Comparison of ENCODE assay signal across 11 cellular contexts in the genomic region with DNA sequence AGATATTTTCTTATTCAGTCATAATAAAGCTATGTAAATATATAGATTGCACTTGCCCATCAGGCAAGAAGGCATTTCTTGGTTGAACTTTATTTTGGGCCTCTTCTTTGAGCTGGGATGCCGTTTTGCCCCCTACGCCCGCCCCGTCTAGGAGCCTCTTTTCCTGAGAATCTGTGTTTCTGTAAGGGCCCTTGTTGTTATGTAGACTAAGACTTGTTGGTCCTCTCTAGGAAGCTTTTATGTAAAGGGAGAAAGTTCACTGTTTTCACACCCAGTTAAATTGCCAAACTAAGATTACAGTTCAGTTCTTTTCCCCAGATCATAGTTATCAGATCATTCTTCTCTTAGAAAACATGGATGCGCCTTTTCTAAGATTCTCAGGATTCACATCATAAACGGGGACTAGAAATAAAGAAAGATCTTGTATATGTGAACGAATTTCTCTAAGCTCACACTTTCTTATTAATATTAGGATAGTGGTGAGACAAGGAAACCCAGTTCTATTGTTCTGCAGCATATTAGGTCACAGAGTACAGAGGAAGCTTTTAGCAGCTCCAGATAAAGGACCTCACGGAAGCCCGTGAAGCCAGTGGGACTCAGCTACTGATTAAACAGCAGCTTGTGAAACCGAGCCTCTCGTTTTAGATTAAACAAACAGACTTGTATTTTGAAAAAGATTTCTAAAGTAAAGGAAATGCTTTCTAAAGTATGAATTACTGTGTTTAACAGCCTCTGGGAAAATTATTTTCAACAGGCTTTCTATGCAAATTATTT. TPM values are rescaled to one million over a fixed set of nuclear protein-coding genes. Genes with fewer than 3 reads are reported as not detected.
DNase-seq lines count a peak whose midpoint lies in the region; ATAC-seq and TF ChIP-seq lines count a peak whose summit lies in the region.
"Had no signal": no experiment of that assay in that cellular context is flagged by ENCODE, and none has a peak within 500 bp of the region (broad histone marks: within the 10 kb centered on the region; RNA-seq: fewer than 3 reads in every experiment).

No MANE protein-coding gene starts in this region.

- peaks cover 58% of the 10 kb centered on the region for H4K20me1 ChIP-seq in neural progenitor cell (ENCODE audit: low read depth)

- no peak for DNase-seq in WTC11 (ENCODE audit: low spot score)
- no peak for DNase-seq in right atrium auricular region (ENCODE audit: low spot score)
- DNase-seq in neural progenitor cell (ENCODE audit: low spot score), result peak; percentile 30
- DNase-seq in OCI-M2 (lab: John Stamatoyannopoulos, UW; ENCODE audit: unreplicated experiment), result no peak
- no peak for DNase-seq in sigmoid colon
- DNase-seq in uterus, result no peak
- DNase-seq in stimulated activated naive CD4-positive, alpha-beta T cell treated with Interleukin-2 at 50 U/mL for 16 hours (lab: John Stamatoyannopoulos, UW), result no peak
- DNase-seq: glutamatergic neuron, NCI-H187, SJCRH30 had no signal

- H3K27ac Mint-ChIP-seq in WTC11 (peak overlapping the region; percentile 96), neural progenitor cell (peak overlapping the region; percentile 14)

- intact Hi-C loops in sigmoid colon (cut with DNase I), result no loop called here
- intact Hi-C loops in uterus (cut with DNase I; ENCODE audit: low total_unique reads), result no loop called here

- 0 out of 2 replicates have a peak overlapping the region, but pooled peaks have one; percentile 21 for H3K9ac ChIP-seq in HUES48 (ENCODE audit: low read depth, low read length)
- no peak overlapping the region for H3K9ac ChIP-seq in neural progenitor cell

- peak overlapping the region; percentile 55 for H3K4me3 Mint-ChIP-seq in WTC11
- no peak overlapping the region for H3K4me3 Mint-ChIP-seq in neural progenitor cell

- H3K27me3 ChIP-seq in HUES48 (ENCODE audit: control insufficient read depth, insufficient read depth, low read length) (no peaks in the 10 kb centered on the region), right atrium auricular region (no peaks in the 10 kb centered on the region), neural progenitor cell (no peaks in the 10 kb centered on the region), sigmoid colon (no peaks in the 10 kb centered on the region), uterus (no peaks in the 10 kb centered on the region)
- H3K27me3 ChIP-seq: SJCRH30 had no signal

- H3K9me3 Mint-ChIP-seq in WTC11 (0 out of 2 replicates have a peak, but pooled peaks cover 6% of the 10 kb centered on the region), neural progenitor cell (no peaks in the 10 kb centered on the region)

- peak overlapping the region; percentile 66 for H3K4me2 ChIP-seq in neural progenitor cell

- H3K36me3 Mint-ChIP-seq in WTC11 (peaks cover 16% of the 10 kb centered on the region), neural progenitor cell (peaks cover 8% of the 10 kb centered on the region)

- TF ChIP-seq POLR2A in sigmoid colon (IDR thresholded peaks at IDR 0.05) (no peak), uterus (IDR thresholded peaks at IDR 0.05) (no peak)

- peaks cover 84% of the 10 kb centered on the region for H3K79me2 ChIP-seq in neural progenitor cell (ENCODE audit: low read depth)

- H3K4me1 Mint-ChIP-seq in WTC11, result peaks cover 44% of the 10 kb centered on the region
- H3K4me1 Mint-ChIP-seq in neural progenitor cell, result peaks cover 30% of the 10 kb centered on the region

- H2AFZ ChIP-seq in neural progenitor cell (replicated peaks), result no peak overlapping the region

- H3F3A ChIP-seq in neural progenitor cell (ENCODE audit: low read depth), result no peaks in the 10 kb centered on the region

- POLR2A ChIA-PET in WTC11 (lab: Charles Lee), result interaction anchor here (0.6 to 0.7 kb wide), 3 partner anchors 31 to 1501 kb away, joined by 3 to 6 read pairs (median 4); no protein-coding TSS in a partner anchor

- CTCF ChIA-PET in WTC11 (lab: Charles Lee), result interaction anchor here (0.6 to 5.1 kb wide), 10 partner anchors 10 to 139 kb away, joined by 3 to 31 read pairs (median 8); no protein-coding TSS in a partner anchor

- TF ChIP-seq CTCF in WTC11 (IDR thresholded peaks at IDR 0.05) (no peak), right atrium auricular region (IDR thresholded peaks at IDR 0.05) (no peak), neural progenitor cell (IDR thresholded peaks at IDR 0.05) (no peak), sigmoid colon (IDR thresholded peaks at IDR 0.05) (no peak), uterus (IDR thresholded peaks at IDR 0.05) (no peak)

- WGBS in sigmoid colon, 2 donors, result 16 to 63% methylated on average over 11 of the region's 11 CpGs

- H3K27ac ChIP-seq in HUES48 (ENCODE audit: low read depth, low read length), result peak overlapping the region; percentile 94
- peak overlapping the region; percentile 52 to 94 for H3K27ac ChIP-seq in right atrium auricular region
- H3K27ac ChIP-seq in neural progenitor cell, result no peak overlapping the region
- no peak overlapping the region for H3K27ac ChIP-seq in sigmoid colon
- peak overlapping the region in 1 of 2 donors; percentile 25 for H3K27ac ChIP-seq in uterus
- H3K27ac ChIP-seq: SJCRH30 had no signal

- H3K9me3 ChIP-seq in HUES48 (ENCODE audit: control insufficient read depth, insufficient read depth, low read length) (no peaks in the 10 kb centered on the region), right atrium auricular region (no peaks in the 10 kb centered on the region), neural progenitor cell (ENCODE audit: low read depth) (no peaks in the 10 kb centered on the region), sigmoid colon (no peaks in the 10 kb centered on the region), uterus (no peaks in the 10 kb centered on the region)
- H3K9me3 ChIP-seq: SJCRH30 had no signal

- no peak for TF ChIP-seq EP300 in sigmoid colon (IDR thresholded peaks at IDR 0.05)

- H3K27me3 Mint-ChIP-seq in WTC11 (ENCODE audit: low read depth) (no peaks in the 10 kb centered on the region), neural progenitor cell (ENCODE audit: insufficient read depth, low read depth) (no peaks in the 10 kb centered on the region)

- peak; percentile 26; the same call in 1 of the 2 replicates for ATAC-seq in WTC11

- H3K36me3 ChIP-seq in HUES48 (ENCODE audit: control insufficient read depth, insufficient read depth, low read length) (no peaks in the 10 kb centered on the region), right atrium auricular region (no peaks in the 10 kb centered on the region), neural progenitor cell (no peaks in the 10 kb centered on the region), sigmoid colon (no peaks in the 10 kb centered on the region), uterus (no peaks in the 10 kb centered on the region)
- H3K36me3 ChIP-seq: SJCRH30 had no signal

- H3K4me1 ChIP-seq in HUES48 (ENCODE audit: control insufficient read depth, insufficient read depth, low read length) (peaks cover 29% of the 10 kb centered on the region), right atrium auricular region (peaks cover 0 to 38% of the 10 kb centered on the region in 2 donors), neural progenitor cell (peaks cover 25% of the 10 kb centered on the region), sigmoid colon (peaks cover 0 to 17% (median 6%) of the 10 kb centered on the region in 4 donors), uterus (no peaks in the 10 kb centered on the region)
- H3K4me1 ChIP-seq: SJCRH30 had no signal

- H3K4me3 ChIP-seq in HUES48 (ENCODE audit: low read depth, low read length), result peak overlapping the region; percentile 42
- H3K4me3 ChIP-seq in right atrium auricular region, result peak overlapping the region in 1 of 2 donors; percentile 1
- peak overlapping the region; percentile 16 for H3K4me3 ChIP-seq in neural progenitor cell
- H3K4me3 ChIP-seq in sigmoid colon, result no peak overlapping the region
- no peak overlapping the region for H3K4me3 ChIP-seq in uterus
- H3K4me3 ChIP-seq: SJCRH30 had no signal

TF ChIP-seq in WTC11, 78 proteins besides CTCF, POLR2A, EP300 and RAD21 (continues in another document):
- TF ChIP-seq NR3C1 (CRISPR knock-in tag; conservative IDR thresholded peaks at IDR 0.05; ENCODE audit: low read depth), result no peak
- TF ChIP-seq SP1 (CRISPR knock-in tag; conservative IDR thresholded peaks at IDR 0.05), result no peak
- TF ChIP-seq, protein P1, sequence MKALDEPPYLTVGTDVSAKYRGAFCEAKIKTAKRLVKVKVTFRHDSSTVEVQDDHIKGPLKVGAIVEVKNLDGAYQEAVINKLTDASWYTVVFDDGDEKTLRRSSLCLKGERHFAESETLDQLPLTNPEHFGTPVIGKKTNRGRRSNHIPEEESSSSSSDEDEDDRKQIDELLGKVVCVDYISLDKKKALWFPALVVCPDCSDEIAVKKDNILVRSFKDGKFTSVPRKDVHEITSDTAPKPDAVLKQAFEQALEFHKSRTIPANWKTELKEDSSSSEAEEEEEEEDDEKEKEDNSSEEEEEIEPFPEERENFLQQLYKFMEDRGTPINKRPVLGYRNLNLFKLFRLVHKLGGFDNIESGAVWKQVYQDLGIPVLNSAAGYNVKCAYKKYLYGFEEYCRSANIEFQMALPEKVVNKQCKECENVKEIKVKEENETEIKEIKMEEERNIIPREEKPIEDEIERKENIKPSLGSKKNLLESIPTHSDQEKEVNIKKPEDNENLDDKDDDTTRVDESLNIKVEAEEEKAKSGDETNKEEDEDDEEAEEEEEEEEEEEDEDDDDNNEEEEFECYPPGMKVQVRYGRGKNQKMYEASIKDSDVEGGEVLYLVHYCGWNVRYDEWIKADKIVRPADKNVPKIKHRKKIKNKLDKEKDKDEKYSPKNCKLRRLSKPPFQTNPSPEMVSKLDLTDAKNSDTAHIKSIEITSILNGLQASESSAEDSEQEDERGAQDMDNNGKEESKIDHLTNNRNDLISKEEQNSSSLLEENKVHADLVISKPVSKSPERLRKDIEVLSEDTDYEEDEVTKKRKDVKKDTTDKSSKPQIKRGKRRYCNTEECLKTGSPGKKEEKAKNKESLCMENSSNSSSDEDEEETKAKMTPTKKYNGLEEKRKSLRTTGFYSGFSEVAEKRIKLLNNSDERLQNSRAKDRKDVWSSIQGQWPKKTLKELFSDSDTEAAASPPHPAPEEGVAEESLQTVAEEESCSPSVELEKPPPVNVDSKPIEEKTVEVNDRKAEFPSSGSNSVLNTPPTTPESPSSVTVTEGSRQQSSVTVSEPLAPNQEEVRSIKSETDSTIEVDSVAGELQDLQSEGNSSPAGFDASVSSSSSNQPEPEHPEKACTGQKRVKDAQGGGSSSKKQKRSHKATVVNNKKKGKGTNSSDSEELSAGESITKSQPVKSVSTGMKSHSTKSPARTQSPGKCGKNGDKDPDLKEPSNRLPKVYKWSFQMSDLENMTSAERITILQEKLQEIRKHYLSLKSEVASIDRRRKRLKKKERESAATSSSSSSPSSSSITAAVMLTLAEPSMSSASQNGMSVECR (CRISPR knock-in tag; IDR thresholded peaks at IDR 0.05; ENCODE audit: borderline replicate concordance), result no peak

RNA-seq across cellular contexts. Expression of gene LMTK2, which starts 3.8 kb away (rescaled TPM):
- total RNA-seq in WTC11 (2021) (23.0 to 25.5 TPM (median 24.3 TPM) in 3 replicates), right atrium auricular region (10 to 100 TPM; 39.2 to 54.1 TPM), neural progenitor cell (ENCODE audit: low replicate concordance) (14.1 and 18.0 TPM in 2 replicates), sigmoid colon (10 to 100 TPM; 16.8 to 19.9 (median 18.0) TPM), uterus (10 to 100 TPM in 3 of 4 donors, 1 to 10 TPM in 1; 5.9 to 23.3 (median 14.8) TPM)
- polyA plus RNA-seq in sigmoid colon, result 10 to 100 TPM in 1 of 3 donors, 1 to 10 TPM in 2; 3.0 to 17.0 (median 5.3) TPM

Comparison
In these comparisons a context has a peak if more than half of its experiments do, and no peak if none do; other contexts are left out.
1. H3K27ac ChIP-seq: peak in HUES48 (single experiment) and right atrium auricular region (2 of 2); none in neural progenitor cell (single experiment) and sigmoid colon (0 of 4).
2. H3K4me3 ChIP-seq: peak in HUES48 (single experiment) and neural progenitor cell (single experiment); none in sigmoid colon (0 of 4) and uterus (0 of 2).